Comparison of ENCODE assay signal across 10 cellular contexts in genomic region chr2:72220170-72220569, GRCh38.
DNase-seq lines count a peak whose midpoint lies in the region; ATAC-seq and TF ChIP-seq lines count a peak whose summit lies in the region.
"Had no signal": no experiment of that assay in that cellular context is flagged by ENCODE, and none has a peak within 500 bp of the region (broad histone marks: within the 10 kb centered on the region; RNA-seq: fewer than 3 reads in every experiment).

No MANE protein-coding gene starts in this region.

- H3K27ac Mint-ChIP-seq in progenitor cell of endocrine pancreas, result no peak overlapping the region
- H3K27ac Mint-ChIP-seq: stimulated activated naive CD8-positive, alpha-beta T cell treated with anti-CD3 and anti-CD28 coated beads, Interleukin-15, amount 100 ng/mL, for 72 hours had no signal

- in situ Hi-C loops in brain microvascular endothelial cell (cut with HindIII; ENCODE audit: low pct_ligation_motif_present, low sequenced_read_pairs), result no loop called here

- H3K9me3 Mint-ChIP-seq in progenitor cell of endocrine pancreas (ENCODE audit: low read depth), result no peaks in the 10 kb centered on the region
- H3K9me3 Mint-ChIP-seq: stimulated activated naive CD8-positive, alpha-beta T cell treated with anti-CD3 and anti-CD28 coated beads, Interleukin-15, amount 100 ng/mL, for 72 hours had no signal

- no peak for TF ChIP-seq POLR2A in stomach (IDR thresholded peaks at IDR 0.05)

- H3K4me1 ChIP-seq in MM.1S (ENCODE audit: low read length) (no peaks in the 10 kb centered on the region), stomach (no peaks in the 10 kb centered on the region)
- H3K4me1 ChIP-seq: sigmoid colon had no signal

- H3K79me2 ChIP-seq in MM.1S (ENCODE audit: low read length), result no peaks in the 10 kb centered on the region

- H3K9me2 ChIP-seq in MM.1S (replicated peaks; ENCODE audit: insufficient read depth, low read length), result no peaks in the 10 kb centered on the region

- peaks cover 1% of the 10 kb centered on the region for H3K36me3 Mint-ChIP-seq in progenitor cell of endocrine pancreas (ENCODE audit: insufficient read depth)

- TF ChIP-seq EP300 in stomach (IDR thresholded peaks at IDR 0.05), result no peak

- peak; percentile 14; the same call in 1 of the 2 replicates for TF ChIP-seq CTCF in MM.1S (IDR thresholded peaks at IDR 0.05; ENCODE audit: low read length)
- TF ChIP-seq CTCF in brain microvascular endothelial cell (IDR thresholded peaks at IDR 0.05; ENCODE audit: low read depth, low read length, missing control alignments), result peak; percentile 59
- peak; percentile 45 for TF ChIP-seq CTCF in progenitor cell of endocrine pancreas (IDR thresholded peaks at IDR 0.05; ENCODE audit: unreplicated experiment)
- TF ChIP-seq CTCF in stomach (IDR thresholded peaks at IDR 0.05), result no peak

- no peaks in the 10 kb centered on the region for H3K36me3 ChIP-seq in MM.1S (replicated peaks; ENCODE audit: insufficient read depth, low read length)
- no peaks in the 10 kb centered on the region for H3K36me3 ChIP-seq in brain microvascular endothelial cell (replicated peaks)
- no peaks in the 10 kb centered on the region for H3K36me3 ChIP-seq in stomach
- H3K36me3 ChIP-seq: sigmoid colon had no signal

- H4K20me1 ChIP-seq in MM.1S (ENCODE audit: insufficient read depth, low read length), result no peaks in the 10 kb centered on the region

- H3K4me2 ChIP-seq in MM.1S (ENCODE audit: low read depth, low read length), result no peak overlapping the region

- DNase-seq in NCI-H2171 treated with DMSO at 0.1 percent for 48 hours (lab: John Stamatoyannopoulos, UW) (peak; percentile 10), NCI-H2171 (lab: John Stamatoyannopoulos, UW) (no peak), MM.1S (no peak), brain microvascular endothelial cell (no peak), progenitor cell of endocrine pancreas (ENCODE audit: low spot score, unreplicated experiment) (no peak), stomach (no peak)
- DNase-seq: sigmoid colon; stimulated activated naive CD8-positive, alpha-beta T cell treated with anti-CD3 and anti-CD28 coated beads, Interleukin-15, amount 100 ng/mL, for 72 hours had no signal

- WGBS in stomach, 5 donors, result 62 to 77% (median 65%) methylated on average over 2 of the region's 2 CpGs

- no peaks in the 10 kb centered on the region for H3F3A ChIP-seq in MM.1S (ENCODE audit: insufficient read depth, low read length)

- intact Hi-C loops in stomach (cut with DNase I; ENCODE audit: low total_unique reads), result no loop called here

- no peak overlapping the region for H2AFZ ChIP-seq in MM.1S (ENCODE audit: low read length)

- H3K4me3 Mint-ChIP-seq in progenitor cell of endocrine pancreas (ENCODE audit: low read depth), result no peak overlapping the region
- H3K4me3 Mint-ChIP-seq: stimulated activated naive CD8-positive, alpha-beta T cell treated with anti-CD3 and anti-CD28 coated beads, Interleukin-15, amount 100 ng/mL, for 72 hours had no signal

- H3K9me3 ChIP-seq in MM.1S (replicated peaks; ENCODE audit: insufficient read depth, low read length) (no peaks in the 10 kb centered on the region), stomach (no peaks in the 10 kb centered on the region)
- H3K9me3 ChIP-seq: sigmoid colon had no signal

- no peak overlapping the region for H3K27ac ChIP-seq in MM.1S (ENCODE audit: low read length)
- H3K27ac ChIP-seq in brain microvascular endothelial cell, result no peak overlapping the region
- no peak overlapping the region for H3K27ac ChIP-seq in stomach
- H3K27ac ChIP-seq: sigmoid colon had no signal

- ATAC-seq in HG02973 (IDR thresholded peaks at IDR 0.05; ENCODE audit: unreplicated experiment), result no peak
- no peak for ATAC-seq in HG03469 (IDR thresholded peaks at IDR 0.05; ENCODE audit: unreplicated experiment)
- ATAC-seq: stimulated activated naive CD8-positive, alpha-beta T cell treated with anti-CD3 and anti-CD28 coated beads, Interleukin-15, amount 100 ng/mL, for 72 hours had no signal

- H3K4me3 ChIP-seq in MM.1S (ENCODE audit: low read length) (no peak overlapping the region), brain microvascular endothelial cell (ENCODE audit: low read depth, low read length) (no peak overlapping the region), stomach (no peak overlapping the region)
- H3K4me3 ChIP-seq: sigmoid colon had no signal

- H3K27me3 Mint-ChIP-seq in progenitor cell of endocrine pancreas, result no peaks in the 10 kb centered on the region
- H3K27me3 Mint-ChIP-seq: stimulated activated naive CD8-positive, alpha-beta T cell treated with anti-CD3 and anti-CD28 coated beads, Interleukin-15, amount 100 ng/mL, for 72 hours had no signal

- no peaks in the 10 kb centered on the region for H3K27me3 ChIP-seq in MM.1S (replicated peaks; ENCODE audit: insufficient read depth, low read length)
- no peaks in the 10 kb centered on the region for H3K27me3 ChIP-seq in brain microvascular endothelial cell (replicated peaks)
- H3K27me3 ChIP-seq in stomach, result no peaks in the 10 kb centered on the region
- H3K27me3 ChIP-seq: sigmoid colon had no signal

- H3K4me1 Mint-ChIP-seq in progenitor cell of endocrine pancreas (ENCODE audit: low read depth), result peaks cover 14% of the 10 kb centered on the region
- H3K4me1 Mint-ChIP-seq: stimulated activated naive CD8-positive, alpha-beta T cell treated with anti-CD3 and anti-CD28 coated beads, Interleukin-15, amount 100 ng/mL, for 72 hours had no signal

- H3K9ac ChIP-seq in MM.1S (ENCODE audit: low read length), result no peak overlapping the region

Comparison
In these comparisons a context has a peak if more than half of its experiments do, and no peak if none do; other contexts are left out.
1. CTCF ChIP-seq: peak in MM.1S (single experiment), brain microvascular endothelial cell (single experiment) and progenitor cell of endocrine pancreas (single experiment); none in stomach (0 of 7).